In genomic region chr16:67663151-67663876, GRCh38 we compare ENCODE assay signal across 1 cellular context.
TF ChIP-seq lines count a peak whose summit lies in the region.

No MANE protein-coding gene starts in this region.

TF ChIP-seq in HepG2, 621 proteins besides CTCF, POLR2A, EP300 and RAD21 (continued from another document):
- TF ChIP-seq ZNF251 (CRISPR knock-in tag; IDR thresholded peaks at IDR 0.05) (no peak), SRSF1 (optimal IDR thresholded peaks at IDR 0.05; ENCODE audit: low read depth, low read length) (no peak), ZNF253 (CRISPR knock-in tag; IDR thresholded peaks at IDR 0.05; ENCODE audit: borderline replicate concordance) (no peak), ZBTB39 (CRISPR knock-in tag; IDR thresholded peaks at IDR 0.05) (no peak), ZBTB1 (CRISPR knock-in tag; IDR thresholded peaks at IDR 0.05; ENCODE audit: borderline replicate concordance) (no peak), BRCA1 (CRISPR knock-in tag; IDR thresholded peaks at IDR 0.05) (no peak), ZNF451 (CRISPR knock-in tag; IDR thresholded peaks at IDR 0.05) (no peak), ERF (CRISPR knock-in tag; IDR thresholded peaks at IDR 0.05) (no peak), ZNF720 (CRISPR knock-in tag; IDR thresholded peaks at IDR 0.05) (no peak), ONECUT2 (CRISPR knock-in tag; IDR thresholded peaks at IDR 0.05) (no peak), CENPBD1 (CRISPR knock-in tag; IDR thresholded peaks at IDR 0.05; ENCODE audit: borderline replicate concordance, low read depth) (no peak), ZNF776 (CRISPR knock-in tag; IDR thresholded peaks at IDR 0.05) (no peak), AKNA (CRISPR knock-in tag; IDR thresholded peaks at IDR 0.05; ENCODE audit: borderline replicate concordance) (no peak), HNF1B (CRISPR knock-in tag; IDR thresholded peaks at IDR 0.05) (no peak), ZNF235 (CRISPR knock-in tag; IDR thresholded peaks at IDR 0.05; ENCODE audit: borderline replicate concordance) (no peak), ZSCAN20 (CRISPR knock-in tag; IDR thresholded peaks at IDR 0.05; ENCODE audit: borderline replicate concordance) (no peak), PBX3 (CRISPR knock-in tag; IDR thresholded peaks at IDR 0.05; ENCODE audit: borderline replicate concordance) (no peak), ZBTB38 (CRISPR knock-in tag; IDR thresholded peaks at IDR 0.05) (0 out of 2 replicates have a peak, but pooled peaks have one; percentile 38), ZNF496 (CRISPR knock-in tag; IDR thresholded peaks at IDR 0.05; ENCODE audit: insufficient replicate concordance) (no peak), NFE2L1 (CRISPR knock-in tag; IDR thresholded peaks at IDR 0.05; ENCODE audit: borderline replicate concordance) (no peak), HOXA9 (CRISPR knock-in tag; IDR thresholded peaks at IDR 0.05; ENCODE audit: borderline replicate concordance) (0 out of 2 replicates have a peak, but pooled peaks have one; percentile 38), CCAR2 (optimal IDR thresholded peaks at IDR 0.05; ENCODE audit: low read depth, low read length) (no peak), KLF15 (CRISPR knock-in tag; IDR thresholded peaks at IDR 0.05; ENCODE audit: borderline replicate concordance) (no peak), LBX2 (CRISPR knock-in tag; IDR thresholded peaks at IDR 0.05; ENCODE audit: borderline replicate concordance) (no peak), NAIF1 (CRISPR knock-in tag; IDR thresholded peaks at IDR 0.05; ENCODE audit: borderline replicate concordance) (no peak), ZNF687 (CRISPR knock-in tag; IDR thresholded peaks at IDR 0.05) (peak; percentile 31; the same call in 1 of the 2 replicates), ZNF691 (CRISPR knock-in tag; IDR thresholded peaks at IDR 0.05; ENCODE audit: borderline replicate concordance, low read depth) (no peak), PAX8 (CRISPR knock-in tag; IDR thresholded peaks at IDR 0.05; ENCODE audit: borderline replicate concordance) (no peak), ZNF501 (CRISPR knock-in tag; IDR thresholded peaks at IDR 0.05) (no peak), ZNF75D (CRISPR knock-in tag; IDR thresholded peaks at IDR 0.05; ENCODE audit: borderline replicate concordance) (no peak), SMAD3 (CRISPR knock-in tag; IDR thresholded peaks at IDR 0.05) (no peak), DBP (CRISPR knock-in tag; IDR thresholded peaks at IDR 0.05; ENCODE audit: not compliant biosample characterization) (no peak), ZNF782 (CRISPR knock-in tag; IDR thresholded peaks at IDR 0.05; ENCODE audit: borderline replicate concordance) (0 out of 2 replicates have a peak, but pooled peaks have one; percentile 32), NONO (IDR thresholded peaks at IDR 0.05) (no peak), NONO (CRISPR knock-in tag; conservative IDR thresholded peaks at IDR 0.05) (0 out of 2 replicates have a peak, but pooled peaks have one; percentile 34), ZFX (CRISPR knock-in tag; IDR thresholded peaks at IDR 0.05; ENCODE audit: low read depth) (no peak), ZNF883 (CRISPR knock-in tag; IDR thresholded peaks at IDR 0.05; ENCODE audit: not compliant biosample characterization) (peak; percentile 29), ATF3 (CRISPR knock-in tag; IDR thresholded peaks at IDR 0.05) (no peak), JUNB (CRISPR knock-in tag; IDR thresholded peaks at IDR 0.05; ENCODE audit: borderline replicate concordance) (no peak), RFX5 (IDR thresholded peaks at IDR 0.05; ENCODE audit: low read depth, low read length) (no peak), ZNF547 (CRISPR knock-in tag; IDR thresholded peaks at IDR 0.05) (peak; percentile 45; the same call in 1 of the 2 replicates), ESRRA (CRISPR knock-in tag; IDR thresholded peaks at IDR 0.05; ENCODE audit: low read depth) (no peak), SOX5 (CRISPR knock-in tag; IDR thresholded peaks at IDR 0.05; ENCODE audit: borderline replicate concordance) (no peak), PHB2 (IDR thresholded peaks at IDR 0.05; ENCODE audit: partially characterized antibody) (no peak), ZNF331 (CRISPR knock-in tag; IDR thresholded peaks at IDR 0.05) (no peak)
